11 cellular contexts compared by ENCODE assay signal in genomic region chr3:127768346-127769008, GRCh38. TPM values are rescaled to one million over a fixed set of nuclear protein-coding genes. Genes with fewer than 3 reads are reported as not detected.
A peak's percentile ranks its signal among the peaks of the same experiment; 100 is the strongest.
DNase-seq lines count a peak whose midpoint lies in the region; ATAC-seq and TF ChIP-seq lines count a peak whose summit lies in the region.
"Had no signal": no experiment of that assay in that cellular context is flagged by ENCODE, and none has a peak within 500 bp of the region (broad histone marks: within the 10 kb centered on the region; RNA-seq: fewer than 3 reads in every experiment).

No MANE protein-coding gene starts in this region.

- peak; percentile 9 for TF ChIP-seq CTCF in choroid plexus epithelial cell (conservative IDR thresholded peaks at IDR 0.05; ENCODE audit: low read depth, low read length)

- H3K4me3 ChIP-seq in choroid plexus epithelial cell (ENCODE audit: low read depth, low read length) (no peak overlapping the region), mesenchymal stem cell (ENCODE audit: insufficient read depth in 1 of 2, low read depth in 1 of 2, low read length in 2 of 2) (peak overlapping the region in 1 of 2 experiments; percentile 56), mesendoderm (ENCODE audit: low read length) (no peak overlapping the region)
- H3K4me3 ChIP-seq: GM23338 had no signal

- H3K79me2 ChIP-seq in mesendoderm (ENCODE audit: control insufficient read depth, insufficient read depth, low read length), result no peaks in the 10 kb centered on the region
- H3K79me2 ChIP-seq: parathyroid adenoma had no signal

- H2BK120ac ChIP-seq in mesenchymal stem cell (ENCODE audit: low read depth, low read length) (peak overlapping the region; percentile 82), mesendoderm (ENCODE audit: low read depth, low read length) (no peak overlapping the region)

- H2AK5ac ChIP-seq in mesenchymal stem cell (ENCODE audit: low read length, severe bottlenecking), result peak overlapping the region; percentile 83
- no peak overlapping the region for H2AK5ac ChIP-seq in mesendoderm (ENCODE audit: low read length)

- H3K4me1 ChIP-seq in mesenchymal stem cell (ENCODE audit: control insufficient read depth, insufficient read depth, low read depth, low read length) (peaks cover 37% of the 10 kb centered on the region), mesendoderm (ENCODE audit: control insufficient read depth, low read depth, low read length) (no peaks in the 10 kb centered on the region)
- H3K4me1 ChIP-seq: parathyroid adenoma had no signal

- H3K36me3 ChIP-seq in mesenchymal stem cell (ENCODE audit: control insufficient read depth in 1 of 2, insufficient read depth in 2 of 2, low read depth in 1 of 2, low read length in 2 of 2), result peaks cover 2 to 18% of the 10 kb centered on the region in 2 experiments
- H3K36me3 ChIP-seq in mesendoderm (ENCODE audit: control insufficient read depth, insufficient read depth, low read length), result no peaks in the 10 kb centered on the region

- H4K5ac ChIP-seq in mesendoderm (ENCODE audit: low read length), result no peak overlapping the region

- no peak overlapping the region for H3K56ac ChIP-seq in mesendoderm (ENCODE audit: low read length)

- peak overlapping the region; percentile 80 for H4K91ac ChIP-seq in mesenchymal stem cell (ENCODE audit: low read length)

- H3K4ac ChIP-seq in mesenchymal stem cell (ENCODE audit: low read depth in 1 of 2, low read length in 2 of 2) (peak overlapping the region; percentile 32 to 42), mesendoderm (ENCODE audit: low read depth, low read length) (no peak overlapping the region)

- H3K9ac ChIP-seq in mesenchymal stem cell (ENCODE audit: low read length) (peak overlapping the region; percentile 66), mesendoderm (ENCODE audit: low read length) (no peak overlapping the region)
- H3K9ac ChIP-seq: parathyroid adenoma had no signal

- no peak overlapping the region for H2BK5ac ChIP-seq in mesenchymal stem cell (ENCODE audit: low read depth, low read length, poor library complexity, severe bottlenecking)
- H2BK5ac ChIP-seq in mesendoderm (ENCODE audit: low read length), result no peak overlapping the region

- ATAC-seq in GM19328 (IDR thresholded peaks at IDR 0.05; ENCODE audit: unreplicated experiment) (no peak), left lobe of liver (no peak)
- ATAC-seq: GM23338 had no signal

- H3K4me2 ChIP-seq in mesenchymal stem cell (ENCODE audit: low read length, poor library complexity, severe bottlenecking) (no peak overlapping the region), mesendoderm (ENCODE audit: low read length) (no peak overlapping the region)
- H3K4me2 ChIP-seq: GM23338 had no signal

- peaks cover 4% of the 10 kb centered on the region for H3K9me3 ChIP-seq in mesenchymal stem cell (ENCODE audit: control insufficient read depth, low read length)

- H3K14ac ChIP-seq in mesenchymal stem cell (ENCODE audit: low read length in 2 of 2), result peak overlapping the region in 1 of 2 experiments; percentile 72

- H3K18ac ChIP-seq in mesenchymal stem cell (ENCODE audit: low read depth in 1 of 2, low read length in 2 of 2) (peak overlapping the region; percentile 79 to 85), mesendoderm (ENCODE audit: low read length) (no peak overlapping the region)

- H2BK15ac ChIP-seq in mesenchymal stem cell (ENCODE audit: low read depth, poor library complexity, severe bottlenecking) (peak overlapping the region; percentile 56), mesendoderm (replicated peaks; ENCODE audit: low read depth) (no peak overlapping the region)

- H2BK12ac ChIP-seq in mesenchymal stem cell (ENCODE audit: low read length in 2 of 2), result peak overlapping the region in 1 of 2 experiments; percentile 59

- 10% methylated on average over 4 of the region's 4 CpGs for WGBS in mesenchymal stem cell
- WGBS in mesendoderm (ENCODE audit: extremely low coverage, insufficient coverage, low lambda C conversion rate), result no CpG with 5 or more reads among the region's 4 CpGs

- peak; percentile 96 for DNase-seq in AG08395 (ENCODE audit: low spot score)
- DNase-seq in M059J (ENCODE audit: low read depth), result peak; percentile 99
- DNase-seq in choroid plexus epithelial cell (ENCODE audit: low read depth), result peak; percentile 97
- peak; percentile 95 for DNase-seq in mesenchymal stem cell
- no peak for DNase-seq in mesendoderm
- DNase-seq in NCI-H1092 treated with DMSO at 0.1 percent for 48 hours (lab: John Stamatoyannopoulos, UW), result no peak
- DNase-seq in left lobe of liver (ENCODE audit: low spot score), result no peak
- DNase-seq: activated CD4-positive, alpha-beta T cell treated with anti-CD3 and anti-CD28 coated beads, Interleukin-2, amount 50 U/mL, for 1 hour had no signal

- peak overlapping the region; percentile 82 for H3K27ac ChIP-seq in mesenchymal stem cell (ENCODE audit: low read length, poor library complexity, severe bottlenecking)
- no peak overlapping the region for H3K27ac ChIP-seq in mesendoderm (ENCODE audit: low read depth, low read length)
- H3K27ac ChIP-seq: parathyroid adenoma had no signal

- H3K79me1 ChIP-seq in mesenchymal stem cell (replicated peaks; ENCODE audit: low read length, poor library complexity, severe bottlenecking) (peaks cover 15% of the 10 kb centered on the region), mesendoderm (ENCODE audit: low read length) (no peaks in the 10 kb centered on the region)

- H3K23ac ChIP-seq in mesenchymal stem cell (ENCODE audit: low read length in 2 of 2) (no peak overlapping the region), mesendoderm (ENCODE audit: low read length) (no peak overlapping the region)

- no peaks in the 10 kb centered on the region for H3K27me3 ChIP-seq in mesenchymal stem cell (ENCODE audit: control insufficient read depth in 1 of 2, insufficient read depth in 1 of 2, low read length in 2 of 2)
- no peaks in the 10 kb centered on the region for H3K27me3 ChIP-seq in mesendoderm (ENCODE audit: insufficient read depth, low read length, poor library complexity)

- H4K8ac ChIP-seq in mesenchymal stem cell (ENCODE audit: low read length) (peak overlapping the region; percentile 80), mesendoderm (ENCODE audit: low read depth, low read length) (no peak overlapping the region)

- peak overlapping the region; percentile 3 for H2AFZ ChIP-seq in mesenchymal stem cell (ENCODE audit: low read depth, low read length)
- H2AFZ ChIP-seq: GM23338, parathyroid adenoma had no signal

RNA-seq across cellular contexts. Expression of gene MGLL, which starts 53.8 kb away (rescaled TPM):
- total RNA-seq in M059J (2014; rRNA removed; shearing (Covaris generic)), result 11.9 and 17.0 TPM in 2 replicates
- polyA plus RNA-seq in mesenchymal stem cell (2013, experiment 1 of 2), result 81.2 TPM
- 81.4 TPM for polyA plus RNA-seq in mesenchymal stem cell (2013, experiment 2 of 2)
- 0.17 TPM for polyA plus RNA-seq in mesendoderm (2013, experiment 1 of 2)
- 0.20 TPM for polyA plus RNA-seq in mesendoderm (2013, experiment 2 of 2)
- total RNA-seq in left lobe of liver, result 139 TPM

Comparison
In these comparisons a context has a peak if more than half of its experiments do, and no peak if none do; other contexts are left out.
1. DNase-seq: peak in AG08395 (single experiment), M059J (single experiment), choroid plexus epithelial cell (single experiment) and mesenchymal stem cell (single experiment); none in mesendoderm (single experiment), NCI-H1092 treated with DMSO at 0.1 percent for 48 hours (single experiment) and left lobe of liver (single experiment).